ENCODE assay signal across 25 cellular contexts in genomic region chr6:20234136-20234535, GRCh38. TPM values are rescaled to one million over a fixed set of nuclear protein-coding genes. Genes with fewer than 3 reads are reported as not detected.
"Had no signal": no experiment of that assay in that cellular context is flagged by ENCODE, and none has a peak within 500 bp of the region (broad histone marks: within the 10 kb centered on the region; RNA-seq: fewer than 3 reads in every experiment).

No MANE protein-coding gene starts in this region.

- H3K9me3 ChIP-seq: gastrocnemius medialis, heart left ventricle, ovary, psoas muscle, spleen, testis, tibial artery had no signal

- H3K4me2 ChIP-seq: hepatocyte had no signal

- H3K27ac ChIP-seq: gastrocnemius medialis, heart left ventricle, hepatocyte, ovary, psoas muscle, skin epidermis, spleen, testis, tibial artery had no signal

- H3K36me3 ChIP-seq: gastrocnemius medialis, heart left ventricle, ovary, spleen, tibial artery had no signal

- H3K4me1 ChIP-seq: gastrocnemius medialis, heart left ventricle, psoas muscle, testis, tibial artery had no signal

- H3K4me3 ChIP-seq: gastrocnemius medialis, heart left ventricle, hepatocyte, lung, ovary, psoas muscle, skin epidermis, spleen, tibial artery had no signal

- H3K79me2 ChIP-seq: hepatocyte had no signal

- FAIRE-seq: endometrium, kidney had no signal

- DNase-seq: cortex of kidney; effector memory CD8-positive, alpha-beta T cell; erythroblast; gastrocnemius medialis; kidney; natural killer cell; occipital lobe; ovary; posterior cingulate gyrus; psoas muscle; right cardiac atrium; spleen; stimulated activated CD4-positive, alpha-beta T cell treated with anti-CD3 and anti-CD28 coated beads, Interleukin-4, amount 100 ng/mL, for 4 hours; stimulated activated naive CD8-positive, alpha-beta T cell treated with anti-CD3 and anti-CD28 coated beads, Interleukin-15, Interleukin-2, amounts not matched to agents 100 U/mL and 50 U/mL, for 24 hours; substantia nigra; tibial artery had no signal

- H2AFZ ChIP-seq: hepatocyte had no signal

- H3K27me3 ChIP-seq: gastrocnemius medialis, heart left ventricle, hepatocyte, ovary, spleen, testis had no signal

- ATAC-seq: effector memory CD8-positive, alpha-beta T cell; gastrocnemius medialis; heart left ventricle; left lobe of liver; natural killer cell; psoas muscle; right cardiac atrium; stimulated activated memory B cell treated with anti-CD40 and anti-IgM and Interleukin-4, amounts not matched to agents 10 μg/mL and 1 μg/mL and 100 μg/mL, for 72 hours; stimulated activated naive CD8-positive, alpha-beta T cell treated with anti-CD3 and anti-CD28 coated beads, Interleukin-15, Interleukin-2, amounts not matched to agents 100 U/mL and 50 U/mL, for 24 hours had no signal

RNA-seq across cellular contexts. Expression of gene MBOAT1, which starts 21.9 kb away (rescaled TPM):
- polyA plus RNA-seq: neural cell had no signal
